Comparison of ENCODE assay signal across 23 cellular contexts in genomic region chr13:85411608-85412007, GRCh38.
A peak's percentile ranks its signal among the peaks of the same experiment; 100 is the strongest.
DNase-seq lines count a peak whose midpoint lies in the region; ATAC-seq, FAIRE-seq and TF ChIP-seq lines count a peak whose summit lies in the region.
"Had no signal": no experiment of that assay in that cellular context is flagged by ENCODE, and none has a peak within 500 bp of the region (broad histone marks: within the 10 kb centered on the region; RNA-seq: fewer than 3 reads in every experiment).

No MANE protein-coding gene starts in this region.

- no peak for FAIRE-seq in astrocyte (lab: Jason Lieb, UNC)
- FAIRE-seq: GM12892, GM19239 had no signal

- H3F3A ChIP-seq in SK-N-SH (replicated peaks; ENCODE audit: insufficient read depth): no peaks in the 10 kb centered on the region

- H3K4me1 Mint-ChIP-seq in astrocyte (ENCODE audit: low read depth, unreplicated experiment): peaks cover 2% of the 10 kb centered on the region
- no peaks in the 10 kb centered on the region for H3K4me1 Mint-ChIP-seq in stimulated activated naive CD8-positive, alpha-beta T cell treated with anti-CD3 and anti-CD28 coated beads, Interleukin-15, amount 100 ng/mL, for 72 hours
- H3K4me1 Mint-ChIP-seq: CD14-positive monocyte; CD8-positive, alpha-beta memory T cell had no signal

- H3K36me3 Mint-ChIP-seq in astrocyte (ENCODE audit: low read depth, unreplicated experiment): no peaks in the 10 kb centered on the region
- H3K36me3 Mint-ChIP-seq: CD14-positive monocyte; CD8-positive, alpha-beta memory T cell had no signal

- no peaks in the 10 kb centered on the region for H3K9me3 Mint-ChIP-seq in astrocyte (ENCODE audit: unreplicated experiment)
- H3K9me3 Mint-ChIP-seq in stimulated activated naive CD8-positive, alpha-beta T cell treated with anti-CD3 and anti-CD28 coated beads, Interleukin-15, amount 100 ng/mL, for 72 hours: no peaks in the 10 kb centered on the region
- H3K9me3 Mint-ChIP-seq: CD4-positive, alpha-beta T cell; GM23338; H9 had no signal

- H3K4me3 ChIP-seq in SK-N-SH (ENCODE audit: low read depth in 2 of 2, low read length in 1 of 2) (no peak overlapping the region), astrocyte (ENCODE audit: insufficient read depth, low read depth, low read length) (no peak overlapping the region), lower lobe of right lung (no peak overlapping the region)
- H3K4me3 ChIP-seq: BLaER1 treated with 17β-estradiol and CSF1 and Interleukin-3, amounts not matched to agents 10 nM and 100 nM; GM23338 had no signal

- CTCF ChIA-PET in SK-N-SH (lab: Yijun Ruan, JAX): no interaction called here

- POLR2A ChIA-PET in SK-N-SH (lab: Yijun Ruan, JAX): no interaction called here

- H3K9me2 ChIP-seq in SK-N-SH: no peaks in the 10 kb centered on the region

- intact Hi-C loops in lower lobe of right lung (cut with DNase I): no loop called here

- TF ChIP-seq EP300 in SK-N-SH (IDR thresholded peaks at IDR 0.05; ENCODE audit: borderline replicate concordance in 1 of 2, low read depth in 1 of 2, low read length in 1 of 2): no peak

- H3K79me2 ChIP-seq in SK-N-SH (ENCODE audit: insufficient read depth): no peaks in the 10 kb centered on the region
- H3K79me2 ChIP-seq in astrocyte (ENCODE audit: insufficient read depth, low read length): no peaks in the 10 kb centered on the region

- ATAC-seq in SK-N-SH treated with all-trans-retinoic acid at 6 μM for 48 hours (peak; percentile 36; the same call in 2 of the 3 replicates), lower lobe of right lung (no peak)
- no peak for ATAC-seq in stimulated activated naive CD8-positive, alpha-beta T cell treated with anti-CD3 and anti-CD28 coated beads, Interleukin-15, amount 100 ng/mL, for 72 hours
- ATAC-seq: HCT116 had no signal

- H3K27me3 ChIP-seq in SK-N-SH (ENCODE audit: insufficient read depth) (no peaks in the 10 kb centered on the region), astrocyte (ENCODE audit: insufficient read depth, low read length) (no peaks in the 10 kb centered on the region), lower lobe of right lung (ENCODE audit: low read depth) (no peaks in the 10 kb centered on the region)
- H3K27me3 ChIP-seq: BE2C; BLaER1 treated with 17β-estradiol and CSF1 and Interleukin-3, amounts not matched to agents 10 nM and 100 nM had no signal

- H3K36me3 ChIP-seq in SK-N-SH (replicated peaks in 1 of 2; ENCODE audit: control insufficient read depth in 1 of 2, insufficient read depth in 2 of 2, low read length in 1 of 2): no peaks in the 10 kb centered on the region
- no peaks in the 10 kb centered on the region for H3K36me3 ChIP-seq in astrocyte (ENCODE audit: insufficient read depth, low read length)
- H3K36me3 ChIP-seq in lower lobe of right lung: no peaks in the 10 kb centered on the region
- H3K36me3 ChIP-seq: BE2C; BLaER1 treated with 17β-estradiol and CSF1 and Interleukin-3, amounts not matched to agents 10 nM and 100 nM had no signal

- no peak for DNase-seq in SK-N-SH
- DNase-seq in astrocyte (ENCODE audit: low read depth): peak; percentile 26
- peak; percentile 5 for DNase-seq in fibroblast of gingiva (ENCODE audit: low read depth)
- DNase-seq in stromal cell of bone marrow (ENCODE audit: low read depth): peak; percentile 7
- DNase-seq in stimulated activated naive CD8-positive, alpha-beta T cell treated with anti-CD3 and anti-CD28 coated beads, Interleukin-15, amount 100 ng/mL, for 72 hours: no peak
- no peak for DNase-seq in Kasumi-1 (lab: John Stamatoyannopoulos, UW)
- no peak for DNase-seq in lower lobe of right lung
- DNase-seq: AML-193; BE2C; CD4-positive, alpha-beta T cell; CD8-positive, alpha-beta memory T cell; DMS 273 treated with DMSO at 0.1 percent for 48 hours; DMS79; GF-D8; H9 had no signal

- H3K27ac Mint-ChIP-seq in astrocyte (ENCODE audit: unreplicated experiment): no peak overlapping the region
- no peak overlapping the region for H3K27ac Mint-ChIP-seq in stimulated activated naive CD8-positive, alpha-beta T cell treated with anti-CD3 and anti-CD28 coated beads, Interleukin-15, amount 100 ng/mL, for 72 hours
- H3K27ac Mint-ChIP-seq: CD14-positive monocyte; CD4-positive, alpha-beta T cell; CD8-positive, alpha-beta memory T cell; H9 had no signal

- H2AFZ ChIP-seq in SK-N-SH (ENCODE audit: low read depth) (no peak overlapping the region), astrocyte (ENCODE audit: low read depth, low read length) (no peak overlapping the region)
- H2AFZ ChIP-seq: GM23338 had no signal

- TF ChIP-seq CTCF in SK-N-SH (IDR thresholded peaks at IDR 0.05): no peak
- TF ChIP-seq CTCF in astrocyte (IDR thresholded peaks at IDR 0.05; ENCODE audit: insufficient read depth, low read depth, low read length): no peak
- TF ChIP-seq CTCF in lower lobe of right lung (IDR thresholded peaks at IDR 0.05): no peak

- WGBS in SK-N-SH (ENCODE audit: low lambda C conversion rate): 50% methylated on average over 1 of the region's 1 CpG

- H3K9me3 ChIP-seq in SK-N-SH: no peaks in the 10 kb centered on the region
- no peaks in the 10 kb centered on the region for H3K9me3 ChIP-seq in astrocyte (ENCODE audit: insufficient read depth, low read depth, low read length)
- no peaks in the 10 kb centered on the region for H3K9me3 ChIP-seq in lower lobe of right lung
- H3K9me3 ChIP-seq: BE2C; BLaER1 treated with 17β-estradiol and CSF1 and Interleukin-3, amounts not matched to agents 10 nM and 100 nM had no signal

- TF ChIP-seq RAD21 in SK-N-SH (IDR thresholded peaks at IDR 0.05; ENCODE audit: low read length): no peak

- H4K20me1 ChIP-seq in SK-N-SH (ENCODE audit: insufficient read depth): no peaks in the 10 kb centered on the region
- no peaks in the 10 kb centered on the region for H4K20me1 ChIP-seq in astrocyte (ENCODE audit: insufficient read depth, low read length)
- H4K20me1 ChIP-seq: BLaER1 treated with 17β-estradiol and CSF1 and Interleukin-3, amounts not matched to agents 10 nM and 100 nM had no signal

- H3K9ac ChIP-seq in SK-N-SH (no peak overlapping the region), astrocyte (ENCODE audit: low read length) (no peak overlapping the region)
- H3K9ac ChIP-seq: BLaER1 treated with 17β-estradiol and CSF1 and Interleukin-3, amounts not matched to agents 10 nM and 100 nM had no signal

- H3K4me1 ChIP-seq in SK-N-SH (ENCODE audit: control insufficient read depth in 1 of 2, insufficient read depth in 2 of 2, low read depth in 1 of 2, low read length in 1 of 2) (no peaks in the 10 kb centered on the region; a peak in 1 of 4 replicates), astrocyte (ENCODE audit: insufficient read depth, low read length) (no peaks in the 10 kb centered on the region), lower lobe of right lung (no peaks in the 10 kb centered on the region)
- H3K4me1 ChIP-seq: BE2C; BLaER1 treated with 17β-estradiol and CSF1 and Interleukin-3, amounts not matched to agents 10 nM and 100 nM had no signal

- no peaks in the 10 kb centered on the region for H3K27me3 Mint-ChIP-seq in astrocyte (ENCODE audit: low read depth, unreplicated experiment)
- H3K27me3 Mint-ChIP-seq in stimulated activated naive CD8-positive, alpha-beta T cell treated with anti-CD3 and anti-CD28 coated beads, Interleukin-15, amount 100 ng/mL, for 72 hours: no peaks in the 10 kb centered on the region
- H3K27me3 Mint-ChIP-seq: CD4-positive, alpha-beta T cell; CD8-positive, alpha-beta memory T cell had no signal

- H3K27ac ChIP-seq in SK-N-SH (ENCODE audit: low read depth in 2 of 2, low read length in 1 of 2) (no peak overlapping the region), astrocyte (ENCODE audit: low read depth, low read length) (no peak overlapping the region), lower lobe of right lung (no peak overlapping the region)
- H3K27ac ChIP-seq: 22Rv1; BLaER1 treated with 17β-estradiol and CSF1 and Interleukin-3, amounts not matched to agents 10 nM and 100 nM had no signal

- no peak overlapping the region for H3K4me2 ChIP-seq in SK-N-SH
- no peak overlapping the region for H3K4me2 ChIP-seq in astrocyte (ENCODE audit: low read length)
- H3K4me2 ChIP-seq: BLaER1 treated with 17β-estradiol and CSF1 and Interleukin-3, amounts not matched to agents 10 nM and 100 nM; GM23338 had no signal

- H3K4me3 Mint-ChIP-seq in astrocyte (ENCODE audit: unreplicated experiment): no peak overlapping the region
- H3K4me3 Mint-ChIP-seq in stimulated activated naive CD8-positive, alpha-beta T cell treated with anti-CD3 and anti-CD28 coated beads, Interleukin-15, amount 100 ng/mL, for 72 hours: no peak overlapping the region
- H3K4me3 Mint-ChIP-seq: CD14-positive monocyte; CD4-positive, alpha-beta T cell; CD8-positive, alpha-beta memory T cell; GM23338; H9 had no signal

TF ChIP-seq in SK-N-SH treated with all-trans-retinoic acid at 6 μM for 48 hours, 23 proteins besides CTCF, POLR2A, EP300 and RAD21:
- peak; percentile 60 for TF ChIP-seq ISL1 (CRISPR knock-in tag; IDR thresholded peaks at IDR 0.05)
- TF ChIP-seq, protein P1, sequence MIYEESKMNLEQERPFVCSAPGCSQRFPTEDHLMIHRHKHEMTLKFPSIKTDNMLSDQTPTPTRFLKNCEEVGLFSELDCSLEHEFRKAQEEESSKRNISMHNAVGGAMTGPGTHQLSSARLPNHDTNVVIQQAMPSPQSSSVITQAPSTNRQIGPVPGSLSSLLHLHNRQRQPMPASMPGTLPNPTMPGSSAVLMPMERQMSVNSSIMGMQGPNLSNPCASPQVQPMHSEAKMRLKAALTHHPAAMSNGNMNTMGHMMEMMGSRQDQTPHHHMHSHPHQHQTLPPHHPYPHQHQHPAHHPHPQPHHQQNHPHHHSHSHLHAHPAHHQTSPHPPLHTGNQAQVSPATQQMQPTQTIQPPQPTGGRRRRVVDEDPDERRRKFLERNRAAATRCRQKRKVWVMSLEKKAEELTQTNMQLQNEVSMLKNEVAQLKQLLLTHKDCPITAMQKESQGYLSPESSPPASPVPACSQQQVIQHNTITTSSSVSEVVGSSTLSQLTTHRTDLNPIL (CRISPR knock-in tag; IDR thresholded peaks at IDR 0.05; ENCODE audit: low read depth): no peak
TF ChIP-seq in SK-N-SH treated with all-trans-retinoic acid at 6 μM for 48 hours: peak in this region for 1.

TF ChIP-seq in SK-N-SH, 30 proteins besides CTCF, POLR2A, EP300 and RAD21 (continues in another document):
- TF ChIP-seq MAX (IDR thresholded peaks at IDR 0.05; ENCODE audit: low read depth) (no peak), MEF2A (IDR thresholded peaks at IDR 0.05; ENCODE audit: borderline replicate concordance, low read depth) (no peak)

Comparison
In these comparisons a context has a peak if more than half of its experiments do, and no peak if none do; other contexts are left out.
1. DNase-seq: peak in astrocyte (single experiment), fibroblast of gingiva (single experiment) and stromal cell of bone marrow (single experiment); none in SK-N-SH (single experiment), stimulated activated naive CD8-positive, alpha-beta T cell treated with anti-CD3 and anti-CD28 coated beads, Interleukin-15, amount 100 ng/mL, for 72 hours (0 of 2), Kasumi-1 (0 of 2) and lower lobe of right lung (single experiment).